In genomic region chr2:126655500-126656310, GRCh38 we compare ENCODE assay signal across 9 cellular contexts. TPM values are rescaled to one million over a fixed set of nuclear protein-coding genes. Genes with fewer than 3 reads are reported as not detected.
A peak's percentile ranks its signal among the peaks of the same experiment; 100 is the strongest.
DNase-seq lines count a peak whose midpoint lies in the region; ATAC-seq and TF ChIP-seq lines count a peak whose summit lies in the region.
"Had no signal": no experiment of that assay in that cellular context is flagged by ENCODE, and none has a peak within 500 bp of the region (broad histone marks: within the 10 kb centered on the region; RNA-seq: fewer than 3 reads in every experiment).

Gene GYPC, plus strand, starts transcription at chr2:126656158. Its CDS starts 106 bp downstream, at chr2:126656264.

- CTCF ChIA-PET in MCF 10A (lab: Yijun Ruan, JAX) = no interaction called here

- no peaks in the 10 kb centered on the region for H3K27me3 Mint-ChIP-seq in MCF 10A (ENCODE audit: insufficient read depth, unreplicated experiment)

- H4K20me1 ChIP-seq in smooth muscle cell (ENCODE audit: low read depth) = peaks cover 10% of the 10 kb centered on the region

- BruUV-seq in MCF 10A (replicated peaks; lab: Mats Ljungman, UMichigan) = no TSS peak

- H3K36me3 Mint-ChIP-seq in MCF 10A (ENCODE audit: insufficient read depth, unreplicated experiment) = peaks cover 10% of the 10 kb centered on the region

- H3K9ac ChIP-seq in smooth muscle cell (ENCODE audit: low read depth) = peak within 1 kb of the TSS; percentile 75

- POLR2A ChIA-PET in MCF 10A (lab: Yijun Ruan, JAX) = no interaction called here

- H3K27me3 ChIP-seq in smooth muscle cell (ENCODE audit: low read depth) = no peaks in the 10 kb centered on the region

- H3F3A ChIP-seq in smooth muscle cell (ENCODE audit: low read depth) = peaks cover 20% of the 10 kb centered on the region

- H3K4me3 ChIP-seq in smooth muscle cell = peak within 1 kb of the TSS; percentile 69

- peak within 1 kb of the TSS; percentile 60 for H2AFZ ChIP-seq in smooth muscle cell (ENCODE audit: low read depth)

- H3K9me3 ChIP-seq in smooth muscle cell (replicated peaks; ENCODE audit: low read depth) = no peaks in the 10 kb centered on the region

- H3K79me2 ChIP-seq in smooth muscle cell (ENCODE audit: low read depth) = peaks cover 9% of the 10 kb centered on the region

- WGBS in smooth muscle cell (ENCODE audit: low lambda C conversion rate) = 9% methylated on average over 38 of the region's 38 CpGs

- H3K27ac Mint-ChIP-seq in MCF 10A (ENCODE audit: low read depth, unreplicated experiment) = no peak within 1 kb of the TSS

- H3K27ac ChIP-seq in smooth muscle cell (ENCODE audit: low read depth) = peak within 1 kb of the TSS; percentile 89
- H3K27ac ChIP-seq: C4-2B had no signal

- H3K4me2 ChIP-seq in smooth muscle cell = peak within 1 kb of the TSS; percentile 84

- ATAC-seq in HG02981 (IDR thresholded peaks at IDR 0.05; ENCODE audit: unreplicated experiment) = peak; percentile 34

- peak; percentile 14 for DNase-seq in NK-92 treated with Interleukin-12 subunit alpha and Interleukin-12 subunit beta, amount 100 ng/mL, for 24 hours (lab: John Stamatoyannopoulos, UW)
- DNase-seq in NK-92 (lab: John Stamatoyannopoulos, UW; ENCODE audit: unreplicated experiment) (no peak), T-helper 1 cell (peak in 3 of 5 donors; percentile 33 to 69 (median 45)), MCF 10A (ENCODE audit: unreplicated experiment) (no peak), iPS-NIHi11 (ENCODE audit: low spot score) (peak; percentile 72), smooth muscle cell (lab: John Stamatoyannopoulos, UW; ENCODE audit: unreplicated experiment) (peak; percentile 58), NCI-H187 (lab: John Stamatoyannopoulos, UW) (no peak)

- TF ChIP-seq CTCF in MCF 10A (IDR thresholded peaks at IDR 0.05; ENCODE audit: unreplicated experiment) (no peak), smooth muscle cell (IDR thresholded peaks at IDR 0.05; ENCODE audit: borderline replicate concordance, insufficient read depth, poor library complexity, severe bottlenecking) (no peak)

- intact Hi-C loops in MCF 10A (cut with micrococcal nuclease) = no loop called here

- H3K4me1 ChIP-seq in smooth muscle cell (ENCODE audit: low read depth) = peaks cover 32% of the 10 kb centered on the region

- no peaks in the 10 kb centered on the region for H3K36me3 ChIP-seq in smooth muscle cell (ENCODE audit: low read depth)

- H3K4me3 Mint-ChIP-seq in MCF 10A (ENCODE audit: unreplicated experiment) = peak within 1 kb of the TSS; percentile 36

- no peaks in the 10 kb centered on the region for H3K9me3 Mint-ChIP-seq in MCF 10A (ENCODE audit: unreplicated experiment)

- peaks cover 29% of the 10 kb centered on the region for H3K4me1 Mint-ChIP-seq in MCF 10A (ENCODE audit: insufficient read depth, unreplicated experiment)

RNA-seq across cellular contexts. Expression of gene GYPC, which starts in this region (rescaled TPM):
- total RNA-seq in MCF 10A (2022) = not detected in 2 replicates
- 25.5 and 25.7 TPM in 2 replicates for total RNA-seq in smooth muscle cell
- 61.8 and 62.3 TPM in 2 replicates for polyA plus RNA-seq in smooth muscle cell

Comparison
In these comparisons a context has a peak if more than half of its experiments do, and no peak if none do; other contexts are left out.
1. RNA of gene GYPC (total RNA-seq): 25.5 to 25.7 TPM in smooth muscle cell; not detected in MCF 10A; every median in the first group is over 10 times any median in the second.
2. DNase-seq: peak in NK-92 treated with Interleukin-12 subunit alpha and Interleukin-12 subunit beta, amount 100 ng/mL, for 24 hours (single experiment), T-helper 1 cell (3 of 5), iPS-NIHi11 (single experiment) and smooth muscle cell (single experiment); none in NK-92 (single experiment), MCF 10A (single experiment) and NCI-H187 (0 of 2).